1 cellular context compared by ENCODE assay signal in genomic region chr5:95870105-95870672, GRCh38.
TF ChIP-seq lines count a peak whose summit lies in the region.

No MANE protein-coding gene starts in this region.

TF ChIP-seq in GM12878, 131 proteins besides CTCF, POLR2A, EP300 and RAD21 (continued from another document and continues in another):
- TF ChIP-seq CEBPZ (IDR thresholded peaks at IDR 0.05; ENCODE audit: low read depth, low read length): no peak
- 0 out of 2 replicates have a peak, but pooled peaks have one; percentile 8 for TF ChIP-seq CHD2 (IDR thresholded peaks at IDR 0.05; ENCODE audit: borderline replicate concordance, low read depth, low read length)
- TF ChIP-seq MYC (IDR thresholded peaks at IDR 0.05; ENCODE audit: insufficient read depth, insufficient read length, insufficient replicate concordance, low read length, severe bottlenecking): no peak
- peak; percentile 97 for TF ChIP-seq MEF2A (IDR thresholded peaks at IDR 0.05; ENCODE audit: insufficient read depth, low read depth, low read length)
- TF ChIP-seq TCF7 (IDR thresholded peaks at IDR 0.05; ENCODE audit: borderline replicate concordance): peak; percentile 41; the same call in 1 of the 2 replicates
- no peak for TF ChIP-seq HDGF (IDR thresholded peaks at IDR 0.05)
- no peak for TF ChIP-seq SMAD1 (IDR thresholded peaks at IDR 0.05; ENCODE audit: low read depth, partially characterized antibody)
- TF ChIP-seq ZNF687 (IDR thresholded peaks at IDR 0.05): peak; percentile 79; the same call in 1 of the 2 replicates
- TF ChIP-seq KDM1A (IDR thresholded peaks at IDR 0.05; ENCODE audit: borderline replicate concordance): no peak
- no peak for TF ChIP-seq E4F1 (IDR thresholded peaks at IDR 0.05; ENCODE audit: borderline replicate concordance, partially characterized antibody)
- no peak for TF ChIP-seq ZBTB33 (IDR thresholded peaks at IDR 0.05)
- no peak for TF ChIP-seq SMC3 (IDR thresholded peaks at IDR 0.05; ENCODE audit: borderline replicate concordance, low read length)
- no peak for TF ChIP-seq SMAD5 (IDR thresholded peaks at IDR 0.05; ENCODE audit: low read depth)
- no peak for TF ChIP-seq PBX3 (IDR thresholded peaks at IDR 0.05; ENCODE audit: insufficient replicate concordance, low read depth, low read length)
- no peak for TF ChIP-seq EZH2 (IDR thresholded peaks at IDR 0.05; ENCODE audit: borderline replicate concordance, control insufficient read depth, low read depth, low read length)
- TF ChIP-seq IKZF2 (IDR thresholded peaks at IDR 0.05): peak; percentile 97 to 98
- TF ChIP-seq NKRF (conservative IDR thresholded peaks at IDR 0.05): no peak
- TF ChIP-seq POU2F2 (IDR thresholded peaks at IDR 0.05; ENCODE audit: borderline replicate concordance, low read depth, low read length): no peak
- TF ChIP-seq CBFB (IDR thresholded peaks at IDR 0.05; ENCODE audit: low read depth): 0 out of 2 replicates have a peak, but pooled peaks have one; percentile 24
- TF ChIP-seq MAX (IDR thresholded peaks at IDR 0.05; ENCODE audit: low read depth, low read length): peak; percentile 60; the same call in 1 of the 2 replicates
- no peak for TF ChIP-seq E2F4 (IDR thresholded peaks at IDR 0.05; ENCODE audit: low read depth, low read length)
- no peak for TF ChIP-seq TARDBP (IDR thresholded peaks at IDR 0.05; ENCODE audit: borderline replicate concordance)
- peak; percentile 31; the same call in 1 of the 2 replicates for TF ChIP-seq SPI1 (IDR thresholded peaks at IDR 0.05; ENCODE audit: borderline replicate concordance, insufficient read depth, low read depth, low read length)
- no peak for TF ChIP-seq ELK1 (IDR thresholded peaks at IDR 0.05; ENCODE audit: low read depth, low read length)
- TF ChIP-seq BCL3 (IDR thresholded peaks at IDR 0.05; ENCODE audit: borderline replicate concordance, insufficient read depth, low read depth, low read length, poor library complexity, severe bottlenecking): peak; percentile 26
- peak; percentile 70 for TF ChIP-seq GABPA (IDR thresholded peaks at IDR 0.05; ENCODE audit: low read depth)
- no peak; the same call in 1 of the 2 replicates for TF ChIP-seq NBN (IDR thresholded peaks at IDR 0.05)
- peak; percentile 60 for TF ChIP-seq POLR2AphosphoS5 (IDR thresholded peaks at IDR 0.05; ENCODE audit: low read length)
- no peak for TF ChIP-seq ATF3 (IDR thresholded peaks at IDR 0.05; ENCODE audit: borderline replicate concordance, extremely low read depth, low read depth, low read length)
- TF ChIP-seq STAT1 (conservative IDR thresholded peaks at IDR 0.05): no peak
- peak; percentile 87 for TF ChIP-seq RUNX3 (IDR thresholded peaks at IDR 0.05; ENCODE audit: low read length)
- peak in 1 of 2 experiments; percentile 96; a peak in 2 of 4 replicates for TF ChIP-seq CEBPB (IDR thresholded peaks at IDR 0.05; ENCODE audit: borderline replicate concordance in 1 of 2, low read depth in 2 of 2, low read length in 2 of 2)
- TF ChIP-seq PKNOX1 (IDR thresholded peaks at IDR 0.05): no peak
- TF ChIP-seq EED (IDR thresholded peaks at IDR 0.05; ENCODE audit: low read depth): peak; percentile 98
- TF ChIP-seq RAD51 (IDR thresholded peaks at IDR 0.05): no peak
- TF ChIP-seq CBX3 (IDR thresholded peaks at IDR 0.05; ENCODE audit: borderline replicate concordance, low read depth): no peak
